15 cellular contexts compared by ENCODE assay signal in the genomic region with DNA sequence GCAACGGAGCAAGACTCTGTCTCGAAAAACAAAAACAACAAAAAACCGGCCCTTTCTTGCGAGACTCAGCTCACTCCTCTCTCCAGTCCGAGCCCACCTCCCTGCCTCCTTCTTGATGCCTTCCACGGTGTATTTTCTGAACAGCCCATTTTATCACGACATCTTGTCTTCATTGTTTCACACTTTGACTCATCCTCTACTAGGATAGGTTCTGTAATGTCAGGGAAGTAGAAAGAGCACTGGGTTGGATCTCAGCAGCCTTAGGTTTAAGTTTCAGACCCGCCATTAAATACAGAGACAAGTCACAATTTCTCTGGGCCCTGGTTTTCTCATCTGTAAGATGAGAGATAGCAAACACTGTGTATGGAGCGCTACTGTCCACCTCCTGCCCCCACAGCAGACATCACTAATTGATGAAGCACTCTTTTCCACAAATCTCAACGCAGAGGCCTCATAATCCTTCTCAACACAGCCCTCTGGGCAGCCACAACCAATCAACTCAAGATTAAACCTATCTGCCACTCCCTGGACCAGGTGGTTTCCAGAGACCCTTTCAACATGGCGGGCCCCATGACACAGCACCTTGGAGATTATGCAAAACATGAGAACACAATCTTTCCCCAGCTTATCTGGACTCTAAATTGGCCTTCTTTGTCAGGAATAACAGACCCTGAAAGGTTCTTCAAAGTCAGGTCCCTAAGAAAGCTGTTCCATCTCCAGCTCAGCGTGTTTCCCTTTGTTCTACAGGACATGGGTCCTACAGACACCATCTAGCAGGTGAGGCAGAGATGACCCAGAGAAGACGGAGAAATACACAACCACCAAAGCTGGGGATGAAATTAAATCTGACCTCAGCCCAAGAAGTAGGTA. TPM values are rescaled to one million over a fixed set of nuclear protein-coding genes. Genes with fewer than 3 reads are reported as not detected.
DNase-seq lines count a peak whose midpoint lies in the region; ATAC-seq and TF ChIP-seq lines count a peak whose summit lies in the region.
"Had no signal": no experiment of that assay in that cellular context is flagged by ENCODE, and none has a peak within 500 bp of the region (broad histone marks: within the 10 kb centered on the region; RNA-seq: fewer than 3 reads in every experiment).

No MANE protein-coding gene starts in this region.

- H3K79me2 ChIP-seq in DOHH2 (ENCODE audit: control insufficient read depth, low read length), result peaks cover 100% of the 10 kb centered on the region

- H3K4me3 Mint-ChIP-seq in endothelial cell (ENCODE audit: unreplicated experiment), result no peak overlapping the region
- H3K4me3 Mint-ChIP-seq: mesothelial cell of epicardium had no signal

- peaks cover 52 to 100% (median 94%) of the 10 kb centered on the region in 10 experiments for H3K4me1 ChIP-seq in BLaER1 treated with 17β-estradiol and CSF1 and Interleukin-3, amounts not matched to agents 10 nM and 100 nM
- peaks cover 84% of the 10 kb centered on the region for H3K4me1 ChIP-seq in DOHH2 (ENCODE audit: control insufficient read depth, low read length)
- H3K4me1 ChIP-seq: foreskin keratinocyte had no signal

- no peaks in the 10 kb centered on the region for H3K9me3 Mint-ChIP-seq in endothelial cell (ENCODE audit: unreplicated experiment)
- H3K9me3 Mint-ChIP-seq: mesothelial cell of epicardium had no signal

- H3K36me3 ChIP-seq in BLaER1 treated with 17β-estradiol and CSF1 and Interleukin-3, amounts not matched to agents 10 nM and 100 nM, result peaks cover 0 to 19% (median 0%) of the 10 kb centered on the region in 11 experiments; a peak in 6 of 22 replicates
- H3K36me3 ChIP-seq in DOHH2 (ENCODE audit: control insufficient read depth, low read length) (peaks cover 53% of the 10 kb centered on the region), WERI-Rb-1 (peaks cover 34% of the 10 kb centered on the region)

- no peak overlapping the region for H3K9ac ChIP-seq in BLaER1 treated with 17β-estradiol and CSF1 and Interleukin-3, amounts not matched to agents 10 nM and 100 nM
- H3K9ac ChIP-seq: SK-N-SH had no signal

- no peaks in the 10 kb centered on the region for H3K9me2 ChIP-seq in DOHH2 (replicated peaks; ENCODE audit: control insufficient read depth, low read length)
- H3K9me2 ChIP-seq: SK-N-SH had no signal

- H3K4me2 ChIP-seq in BLaER1 treated with 17β-estradiol and CSF1 and Interleukin-3, amounts not matched to agents 10 nM and 100 nM, result peak overlapping the region; percentile 79 to 99 (median 92); a peak in 20 of 22 replicates
- H3K4me2 ChIP-seq in DOHH2 (ENCODE audit: low read length), result peak overlapping the region; percentile 60
- H3K4me2 ChIP-seq: SK-N-SH had no signal

- peaks cover 16% of the 10 kb centered on the region for H3K27me3 Mint-ChIP-seq in endothelial cell (ENCODE audit: unreplicated experiment)

- H3K4me3 ChIP-seq in BLaER1 treated with 17β-estradiol and CSF1 and Interleukin-3, amounts not matched to agents 10 nM and 100 nM, result no peak overlapping the region
- H3K4me3 ChIP-seq in DOHH2 (ENCODE audit: low read length) (peak overlapping the region; percentile 6; the same call in 1 of the 2 replicates), WERI-Rb-1 (ENCODE audit: low read depth, low read length) (no peak overlapping the region)

- H3K4me1 Mint-ChIP-seq in endothelial cell (ENCODE audit: unreplicated experiment), result peaks cover 44% of the 10 kb centered on the region

- peak overlapping the region; percentile 14 for H3K27ac Mint-ChIP-seq in endothelial cell (ENCODE audit: unreplicated experiment)

- DNase-seq in WERI-Rb-1, result peak; percentile 80
- no peak for DNase-seq in endothelial cell (ENCODE audit: low spot score)
- DNase-seq in COLO829 (ENCODE audit: low spot score), result no peak
- no peak for DNase-seq in GM03348 (ENCODE audit: low spot score)
- DNase-seq in stimulated activated CD8-positive, alpha-beta memory T cell treated with anti-CD3 and anti-CD28 coated beads, Interleukin-4, amount 100 ng/mL, for 48 hours, result no peak
- DNase-seq: amniotic stem cell; foreskin keratinocyte; GF-D8; NCI-H146; SK-N-SH; stimulated activated CD4-positive, alpha-beta T cell treated with anti-CD3 and anti-CD28 coated beads, Interleukin-2, amount 100 ng/mL, for 24 hours had no signal

- no peaks in the 10 kb centered on the region for H3K27me3 ChIP-seq in BLaER1 treated with 17β-estradiol and CSF1 and Interleukin-3, amounts not matched to agents 10 nM and 100 nM
- H3K27me3 ChIP-seq in DOHH2 (ENCODE audit: control insufficient read depth, low read length) (no peaks in the 10 kb centered on the region), WERI-Rb-1 (ENCODE audit: insufficient read depth, low read depth, severe bottlenecking) (no peaks in the 10 kb centered on the region)
- H3K27me3 ChIP-seq: foreskin keratinocyte had no signal

- TF ChIP-seq CTCF in DOHH2 (IDR thresholded peaks at IDR 0.05; ENCODE audit: low read depth, low read length, poor library complexity, severe bottlenecking) (no peak), WERI-Rb-1 (IDR thresholded peaks at IDR 0.05; ENCODE audit: low read depth, low read length) (no peak), endothelial cell (IDR thresholded peaks at IDR 0.05; ENCODE audit: unreplicated experiment) (no peak)

- peaks cover 14% of the 10 kb centered on the region for H3K36me3 Mint-ChIP-seq in endothelial cell (ENCODE audit: low read depth, unreplicated experiment)
- H3K36me3 Mint-ChIP-seq: mesothelial cell of epicardium had no signal

- peak overlapping the region in 3 of 11 experiments; percentile 12 to 36 (median 26); a peak in 3 of 22 replicates for H3K27ac ChIP-seq in BLaER1 treated with 17β-estradiol and CSF1 and Interleukin-3, amounts not matched to agents 10 nM and 100 nM
- H3K27ac ChIP-seq in DOHH2 (ENCODE audit: low read depth, low read length) (peak overlapping the region; percentile 2; the same call in 1 of the 2 replicates), WERI-Rb-1 (peak overlapping the region; percentile 86)
- H3K27ac ChIP-seq: foreskin keratinocyte had no signal

- H3F3A ChIP-seq in DOHH2 (ENCODE audit: control insufficient read depth, insufficient read depth), result no peaks in the 10 kb centered on the region

- H3K9me3 ChIP-seq in BLaER1 treated with 17β-estradiol and CSF1 and Interleukin-3, amounts not matched to agents 10 nM and 100 nM (replicated peaks in 1 of 11), result no peaks in the 10 kb centered on the region
- H3K9me3 ChIP-seq in DOHH2 (ENCODE audit: control insufficient read depth, insufficient read depth, low read length) (no peaks in the 10 kb centered on the region), WERI-Rb-1 (ENCODE audit: severe bottlenecking) (no peaks in the 10 kb centered on the region)
- H3K9me3 ChIP-seq: SK-N-SH had no signal

- no peak for ATAC-seq in GM21515 (IDR thresholded peaks at IDR 0.05; ENCODE audit: unreplicated experiment)
- ATAC-seq: foreskin keratinocyte had no signal

- H4K20me1 ChIP-seq in BLaER1 treated with 17β-estradiol and CSF1 and Interleukin-3, amounts not matched to agents 10 nM and 100 nM, result peaks cover 3 to 100% (median 100%) of the 10 kb centered on the region in 11 experiments; a peak in 21 of 22 replicates
- H4K20me1 ChIP-seq in DOHH2 (ENCODE audit: control insufficient read depth, insufficient read depth, low read depth, low read length), result peaks cover 61% of the 10 kb centered on the region

RNA-seq across cellular contexts. Expression of a gene that starts 35.6 kb away (rescaled TPM):
- 48.2 TPM for total RNA-seq in endothelial cell (ENCODE audit: unreplicated experiment)
